In the genomic region with DNA sequence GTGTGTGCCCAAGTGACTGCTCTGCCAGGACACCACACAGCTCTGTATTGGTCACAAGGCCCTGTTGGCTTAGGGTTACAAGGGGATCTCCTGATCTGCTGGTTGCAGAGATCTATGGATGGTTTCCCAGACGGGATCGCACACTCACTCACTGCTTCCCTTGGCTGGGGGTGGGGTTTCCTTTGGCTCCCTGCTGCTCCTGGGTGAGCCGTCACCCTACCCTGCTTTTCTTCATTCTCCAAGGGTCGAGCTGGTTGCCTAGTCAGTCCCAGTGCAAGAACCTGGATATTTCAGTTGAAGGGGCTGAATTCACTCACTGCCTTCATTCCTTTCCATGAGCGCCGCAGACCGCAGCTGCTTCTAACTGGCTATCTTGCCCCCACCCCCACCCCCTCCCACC, we compare ENCODE assay signal across 29 cellular contexts.
"Had no signal": no experiment of that assay in that cellular context is flagged by ENCODE, and none has a peak within 500 bp of the region (broad histone marks: within the 10 kb centered on the region; RNA-seq: fewer than 3 reads in every experiment).

No MANE protein-coding gene starts in this region.

- H3K4me2 ChIP-seq: neural progenitor cell had no signal

- H3K27me3 ChIP-seq: colonic mucosa, esophagus muscularis mucosa, foreskin keratinocyte, gastroesophageal sphincter, heart right ventricle, neural progenitor cell, right atrium auricular region, sigmoid colon, tibial nerve, upper lobe of right lung, uterus had no signal

- H3K27ac ChIP-seq: colonic mucosa, esophagus muscularis mucosa, foreskin keratinocyte, gastroesophageal sphincter, heart right ventricle, neural progenitor cell, prostate gland, right atrium auricular region, sigmoid colon, thoracic aorta, tibial nerve, upper lobe of right lung, uterus had no signal

- H2AFZ ChIP-seq: neural progenitor cell had no signal

- FAIRE-seq: endothelial cell of umbilical vein, keratinocyte had no signal

- H3K4me1 Mint-ChIP-seq: immature natural killer cell, memory B cell, nephron, neural progenitor cell had no signal

- DNase-seq: colonic mucosa; effector CD8-positive, alpha-beta T cell; foreskin keratinocyte; heart right ventricle; hypothalamus; immature natural killer cell; left ventricle myocardium superior; midbrain; naive thymus-derived CD4-positive, alpha-beta T cell; nucleus accumbens; sigmoid colon; stimulated activated CD4-positive, alpha-beta T cell treated with anti-CD3 and anti-CD28 coated beads, Interleukin-4, amount 100 ng/mL, for 4 hours; stimulated activated naive B cell treated with anti-CD40 and anti-IgM and Interleukin-4, amounts not matched to agents 10 μg/mL and 1 μg/mL and 100 μg/mL, for 72 hours; upper lobe of right lung; uterus had no signal

- H3K36me3 Mint-ChIP-seq: memory B cell had no signal

- H3K9me3 ChIP-seq: colonic mucosa, esophagus muscularis mucosa, prostate gland, thoracic aorta, upper lobe of right lung, uterus had no signal

- H3K4me3 ChIP-seq: colonic mucosa, esophagus muscularis mucosa, gastroesophageal sphincter, heart right ventricle, lung, neural progenitor cell, prostate gland, right atrium auricular region, sigmoid colon, thoracic aorta, tibial nerve, upper lobe of right lung, uterus had no signal

- H3K9ac ChIP-seq: neural progenitor cell had no signal

- H3K4me1 ChIP-seq: colonic mucosa, esophagus muscularis mucosa, foreskin keratinocyte, gastroesophageal sphincter, heart right ventricle, prostate gland, right atrium auricular region, sigmoid colon, tibial nerve, upper lobe of right lung, uterus had no signal

- H3K27ac Mint-ChIP-seq: dendritic cell treated with granulocyte-macrophage colony-stimulating factor and Interleukin-4, amounts not matched to agents 40 ng/mL and 50 ng/mL, for 4 days; immature natural killer cell; memory B cell; naive thymus-derived CD4-positive, alpha-beta T cell; nephron; neural progenitor cell; stimulated activated naive B cell treated with anti-CD40 and anti-IgM and Interleukin-4, amounts not matched to agents 10 μg/mL and 1 μg/mL and 100 μg/mL, for 72 hours; stimulated activated naive CD8-positive, alpha-beta T cell treated with anti-CD3 and anti-CD28 coated beads, Interleukin-15, Interleukin-2, amounts not matched to agents 100 ng/mL and 50 ng/mL, for 24 hours had no signal

- H3K27me3 Mint-ChIP-seq: dendritic cell treated with granulocyte-macrophage colony-stimulating factor and Interleukin-4, amounts not matched to agents 40 ng/mL and 50 ng/mL, for 4 days; memory B cell; stimulated activated naive B cell treated with anti-CD40 and anti-IgM and Interleukin-4, amounts not matched to agents 10 μg/mL and 1 μg/mL and 100 μg/mL, for 72 hours; stimulated activated naive CD8-positive, alpha-beta T cell treated with anti-CD3 and anti-CD28 coated beads, Interleukin-15, Interleukin-2, amounts not matched to agents 100 ng/mL and 50 ng/mL, for 24 hours had no signal

- H3K36me3 ChIP-seq: colonic mucosa, esophagus muscularis mucosa, gastroesophageal sphincter, heart right ventricle, neural progenitor cell, prostate gland, right atrium auricular region, sigmoid colon, thoracic aorta, tibial nerve, upper lobe of right lung, uterus had no signal

- ATAC-seq: foreskin keratinocyte; gastroesophageal sphincter; heart right ventricle; left ventricle myocardium superior; naive thymus-derived CD4-positive, alpha-beta T cell; stimulated activated naive B cell treated with anti-CD40 and anti-IgM and Interleukin-4, amounts not matched to agents 10 μg/mL and 1 μg/mL and 100 μg/mL, for 72 hours; upper lobe of right lung had no signal

- H3K4me3 Mint-ChIP-seq: dendritic cell treated with granulocyte-macrophage colony-stimulating factor and Interleukin-4, amounts not matched to agents 40 ng/mL and 50 ng/mL, for 4 days; immature natural killer cell; memory B cell; naive thymus-derived CD4-positive, alpha-beta T cell; nephron; neural progenitor cell; stimulated activated naive B cell treated with anti-CD40 and anti-IgM and Interleukin-4, amounts not matched to agents 10 μg/mL and 1 μg/mL and 100 μg/mL, for 72 hours; stimulated activated naive CD8-positive, alpha-beta T cell treated with anti-CD3 and anti-CD28 coated beads, Interleukin-15, Interleukin-2, amounts not matched to agents 100 ng/mL and 50 ng/mL, for 24 hours had no signal
